8 cellular contexts compared by ENCODE assay signal in the genomic region with DNA sequence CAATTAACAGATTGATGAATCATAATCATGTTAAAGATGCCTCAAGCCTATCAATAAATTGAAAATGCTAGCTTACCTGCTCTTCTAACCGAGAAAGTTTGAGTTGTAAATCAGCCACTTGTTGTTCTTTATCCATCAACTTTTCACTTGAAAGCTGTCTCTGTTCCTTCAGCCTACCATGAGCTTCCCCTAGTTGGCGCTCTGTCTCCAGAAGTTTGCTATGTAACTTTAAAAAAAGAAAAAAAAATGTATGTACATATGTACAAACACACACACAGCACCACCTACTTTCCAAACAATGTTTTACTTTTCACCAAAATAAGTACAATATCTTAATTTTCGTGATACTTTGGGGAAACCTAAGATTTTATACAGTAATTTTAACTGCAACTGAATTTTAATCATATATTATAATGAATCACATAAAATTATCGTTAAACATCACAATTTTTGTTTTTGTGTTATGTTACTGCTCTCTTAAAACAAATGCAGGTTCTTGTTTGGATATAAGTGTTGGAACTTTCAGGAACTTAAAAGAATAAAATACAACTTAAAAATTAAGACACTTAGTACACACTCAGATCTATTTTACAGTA.
A peak's percentile ranks its signal among the peaks of the same experiment; 100 is the strongest.
DNase-seq lines count a peak whose midpoint lies in the region; ATAC-seq, FAIRE-seq and TF ChIP-seq lines count a peak whose summit lies in the region.

No MANE protein-coding gene starts in this region.

- no peak overlapping the region for H3K4me2 ChIP-seq in smooth muscle cell

- WGBS in smooth muscle cell (ENCODE audit: low lambda C conversion rate) = 58% methylated on average over 4 of the region's 4 CpGs

- ATAC-seq in HG02852 (IDR thresholded peaks at IDR 0.05; ENCODE audit: unreplicated experiment) = no peak

- no peaks in the 10 kb centered on the region for H3K4me1 ChIP-seq in smooth muscle cell (ENCODE audit: low read depth)

- H2AFZ ChIP-seq in smooth muscle cell (ENCODE audit: low read depth) = no peak overlapping the region

- H3K9ac ChIP-seq in smooth muscle cell (ENCODE audit: low read depth) = no peak overlapping the region

- H3K27ac ChIP-seq in smooth muscle cell (ENCODE audit: low read depth) = no peak overlapping the region

- no peaks in the 10 kb centered on the region for H3K9me3 ChIP-seq in smooth muscle cell (replicated peaks; ENCODE audit: low read depth)

- H3K79me2 ChIP-seq in smooth muscle cell (ENCODE audit: low read depth) = no peaks in the 10 kb centered on the region

- no peak for FAIRE-seq in GM12891 (lab: Jason Lieb, UNC)

- H3K27me3 ChIP-seq in smooth muscle cell (ENCODE audit: low read depth) = no peaks in the 10 kb centered on the region

- H3F3A ChIP-seq in smooth muscle cell (ENCODE audit: low read depth) = no peaks in the 10 kb centered on the region

- H3K4me3 ChIP-seq in fibroblast of pulmonary artery (replicated peaks; ENCODE audit: low read depth, low read length) (no peak overlapping the region), smooth muscle cell (no peak overlapping the region)

- peaks cover 5% of the 10 kb centered on the region for H3K36me3 ChIP-seq in smooth muscle cell (ENCODE audit: low read depth)

- DNase-seq in SIG-M5 treated with dmso at 0.1 percent for 504 hours (lab: John Stamatoyannopoulos, UW; ENCODE audit: unreplicated experiment) (peak; percentile 68), SIG-M5 (lab: John Stamatoyannopoulos, UW) (no peak), fibroblast of pulmonary artery (ENCODE audit: low read depth) (peak; percentile 73), smooth muscle cell (lab: John Stamatoyannopoulos, UW; ENCODE audit: unreplicated experiment) (no peak), GM12891 (ENCODE audit: insufficient read length, low spot score) (no peak)
- peak; percentile 31 to 36 for DNase-seq in activated CD4-positive, alpha-beta T cell treated with anti-CD3 and anti-CD28 coated beads for 4 hours

- no peak for TF ChIP-seq POLR2A in GM12891 (IDR thresholded peaks at IDR 0.05; ENCODE audit: low read depth, low read length)

- H4K20me1 ChIP-seq in smooth muscle cell (ENCODE audit: low read depth) = no peaks in the 10 kb centered on the region

- TF ChIP-seq CTCF in LNCAP (IDR thresholded peaks at IDR 0.05) (peak; percentile 97), fibroblast of pulmonary artery (IDR thresholded peaks at IDR 0.05; ENCODE audit: low read length, missing control alignments) (peak; percentile 98), smooth muscle cell (IDR thresholded peaks at IDR 0.05; ENCODE audit: borderline replicate concordance, insufficient read depth, poor library complexity, severe bottlenecking) (peak; percentile 67)

TF ChIP-seq in GM12891, 5 proteins besides CTCF, POLR2A, EP300 and RAD21:
- TF ChIP-seq PAX5 (IDR thresholded peaks at IDR 0.05; ENCODE audit: insufficient read depth, low read length, severe bottlenecking) = no peak
- no peak for TF ChIP-seq SPI1 (IDR thresholded peaks at IDR 0.05; ENCODE audit: low read depth, low read length)
- no peak for TF ChIP-seq POLR2AphosphoS5 (IDR thresholded peaks at IDR 0.05; ENCODE audit: low read depth, low read length)
- no peak for TF ChIP-seq TAF1 (IDR thresholded peaks at IDR 0.05; ENCODE audit: low read depth, low read length)
- no peak for TF ChIP-seq POU2F2 (IDR thresholded peaks at IDR 0.05; ENCODE audit: low read depth, low read length)

Comparison
In these comparisons a context has a peak if more than half of its experiments do, and no peak if none do; other contexts are left out.
1. DNase-seq: peak in SIG-M5 treated with dmso at 0.1 percent for 504 hours (single experiment), activated CD4-positive, alpha-beta T cell treated with anti-CD3 and anti-CD28 coated beads for 4 hours (2 of 2) and fibroblast of pulmonary artery (single experiment); none in SIG-M5 (single experiment), smooth muscle cell (single experiment) and GM12891 (single experiment).
2. Peak in every context shown above with its lines, with median percentiles within 50 percentile points of each other: CTCF ChIP-seq.